In genomic region chr7:42907316-42907715, GRCh38 we compare ENCODE assay signal across 22 cellular contexts. TPM values are rescaled to one million over a fixed set of nuclear protein-coding genes. Genes with fewer than 3 reads are reported as not detected.
DNase-seq lines count a peak whose midpoint lies in the region; ATAC-seq and TF ChIP-seq lines count a peak whose summit lies in the region.
"Had no signal": no experiment of that assay in that cellular context is flagged by ENCODE, and none has a peak within 500 bp of the region (broad histone marks: within the 10 kb centered on the region; RNA-seq: fewer than 3 reads in every experiment).

No MANE protein-coding gene starts in this region.

- in situ Hi-C loops in astrocyte of the cerebellum (cut with HindIII; ENCODE audit: low sequenced_read_pairs) = no loop called here

- no peak for ATAC-seq in stimulated activated naive B cell treated with anti-CD40 and anti-IgM and Interleukin-4, amounts not matched to agents 10 μg/mL and 1 μg/mL and 100 μg/mL, for 72 hours (replicated peaks)
- ATAC-seq: GM23338 had no signal

- TF ChIP-seq CTCF in astrocyte of the cerebellum (IDR thresholded peaks at IDR 0.05; ENCODE audit: low read depth, low read length, missing control alignments) (no peak), fibroblast of the aortic adventitia (IDR thresholded peaks at IDR 0.05; ENCODE audit: insufficient read depth, low read length) (no peak)

- no peak overlapping the region for H3K27ac ChIP-seq in SJCRH30
- H3K27ac ChIP-seq: BLaER1, Peyer's patch, SJSA1 had no signal

- H3K9me3 Mint-ChIP-seq in stimulated activated naive B cell treated with anti-CD40 and anti-IgM and Interleukin-4, amounts not matched to agents 10 μg/mL and 1 μg/mL and 100 μg/mL, for 72 hours = no peaks in the 10 kb centered on the region
- H3K9me3 Mint-ChIP-seq: CD4-positive, alpha-beta T cell; GM23338 had no signal

- 0 out of 2 replicates have a peak, but pooled peaks cover 3% of the 10 kb centered on the region for H3K4me1 ChIP-seq in SJCRH30

- no peak overlapping the region for H3K4me3 ChIP-seq in astrocyte of the cerebellum (ENCODE audit: low read depth, low read length)
- H3K4me3 ChIP-seq in fibroblast of the aortic adventitia (ENCODE audit: low read depth, low read length) = no peak overlapping the region
- no peak overlapping the region for H3K4me3 ChIP-seq in SJCRH30
- H3K4me3 ChIP-seq: BLaER1, GM23338, Peyer's patch, SJSA1 had no signal

- no peaks in the 10 kb centered on the region; the same call in 1 of the 2 replicates for H3K27me3 ChIP-seq in SJCRH30
- H3K27me3 ChIP-seq: BLaER1, Peyer's patch, SJSA1 had no signal

- no peaks in the 10 kb centered on the region for H3K27me3 Mint-ChIP-seq in stimulated activated naive B cell treated with anti-CD40 and anti-IgM and Interleukin-4, amounts not matched to agents 10 μg/mL and 1 μg/mL and 100 μg/mL, for 72 hours
- H3K27me3 Mint-ChIP-seq: CD4-positive, alpha-beta T cell had no signal

- no peak overlapping the region for H3K27ac Mint-ChIP-seq in stimulated activated naive B cell treated with anti-CD40 and anti-IgM and Interleukin-4, amounts not matched to agents 10 μg/mL and 1 μg/mL and 100 μg/mL, for 72 hours
- H3K27ac Mint-ChIP-seq: CD4-positive, alpha-beta T cell had no signal

- H3K9me3 ChIP-seq in SJCRH30 (replicated peaks) = no peaks in the 10 kb centered on the region
- H3K9me3 ChIP-seq: BLaER1, Peyer's patch, SJSA1 had no signal

- no peak overlapping the region for H3K4me3 Mint-ChIP-seq in stimulated activated naive B cell treated with anti-CD40 and anti-IgM and Interleukin-4, amounts not matched to agents 10 μg/mL and 1 μg/mL and 100 μg/mL, for 72 hours
- H3K4me3 Mint-ChIP-seq: CD4-positive, alpha-beta T cell; GM23338 had no signal

- H3K4me1 Mint-ChIP-seq in stimulated activated naive B cell treated with anti-CD40 and anti-IgM and Interleukin-4, amounts not matched to agents 10 μg/mL and 1 μg/mL and 100 μg/mL, for 72 hours = peaks cover 12 to 35% of the 10 kb centered on the region in 2 donors

- peaks cover 3 to 13% of the 10 kb centered on the region in 2 donors for H3K36me3 Mint-ChIP-seq in stimulated activated naive B cell treated with anti-CD40 and anti-IgM and Interleukin-4, amounts not matched to agents 10 μg/mL and 1 μg/mL and 100 μg/mL, for 72 hours

- no peaks in the 10 kb centered on the region for H3K36me3 ChIP-seq in SJCRH30
- H3K36me3 ChIP-seq: Peyer's patch had no signal

- DNase-seq in LHCN-M2 (ENCODE audit: low read depth) = peak; percentile 43
- DNase-seq in astrocyte of the cerebellum (ENCODE audit: low read depth) = peak; percentile 66
- DNase-seq in fibroblast of the aortic adventitia (ENCODE audit: low read depth) = peak; percentile 12
- DNase-seq in renal cortical epithelial cell (ENCODE audit: low read depth) = peak; percentile 50
- no peak for DNase-seq in mesenteric fat pad (ENCODE audit: low spot score)
- DNase-seq in SJCRH30 = no peak
- no peak for DNase-seq in stimulated activated naive B cell treated with anti-CD40 and anti-IgM and Interleukin-4, amounts not matched to agents 10 μg/mL and 1 μg/mL and 100 μg/mL, for 72 hours
- no peak for DNase-seq in NCI-H1436 treated with DMSO at 0.1 percent for 48 hours (lab: John Stamatoyannopoulos, UW)
- DNase-seq: CD4-positive, alpha-beta T cell; COR-L47; DMS79 treated with DMSO at 0.1 percent for 48 hours; HCEC 1CT; KG1; NCI-H1105; NCI-H2029 treated with DMSO at 0.1 percent for 48 hours; NCI-H226; NCI-H510A treated with DMSO at 0.1 percent for 48 hours; NCI-H748 treated with DMSO at 0.1 percent for 48 hours; Peyer's patch had no signal

RNA-seq across cellular contexts. Expression of gene C7orf25, which starts 4.6 kb away (rescaled TPM):
- total RNA-seq in LHCN-M2 (2014; rRNA removed) = 23.0 and 24.4 TPM in 2 replicates
- polyA plus RNA-seq in LHCN-M2 (2012) = 5.0 TPM
- 10.8 and 11.3 TPM in 2 replicates for total RNA-seq in fibroblast of the aortic adventitia (ENCODE audit: low replicate concordance)
- 6.4 and 13.5 TPM in 2 replicates for total RNA-seq in renal cortical epithelial cell
- 5.9 TPM for total RNA-seq in mesenteric fat pad
- 2.4 and 2.8 TPM in 2 replicates for total RNA-seq in SJCRH30 (2014; rRNA removed; shearing (Covaris generic))

RNA-seq across cellular contexts. Expression of gene PSMA2, which starts 24.7 kb away (rescaled TPM):
- total RNA-seq in LHCN-M2 (2014; rRNA removed) (144 and 159 TPM in 2 replicates), fibroblast of the aortic adventitia (ENCODE audit: low replicate concordance) (121 and 133 TPM in 2 replicates), renal cortical epithelial cell (61.6 and 160 TPM in 2 replicates), mesenteric fat pad (77.6 TPM)
- polyA plus RNA-seq in LHCN-M2 (2012) = 128 TPM
- 178 and 199 TPM in 2 replicates for total RNA-seq in SJCRH30 (2014; rRNA removed; shearing (Covaris generic))

RNA-seq across cellular contexts. Expression of gene MRPL32, which starts 24.9 kb away (rescaled TPM):
- 63.5 and 81.4 TPM in 2 replicates for total RNA-seq in LHCN-M2 (2014; rRNA removed)
- polyA plus RNA-seq in LHCN-M2 (2012) = 46.3 TPM
- total RNA-seq in fibroblast of the aortic adventitia (ENCODE audit: low replicate concordance) = 28.4 and 53.1 TPM in 2 replicates
- total RNA-seq in renal cortical epithelial cell = 71.2 and 103 TPM in 2 replicates
- total RNA-seq in mesenteric fat pad = 55.1 TPM
- total RNA-seq in SJCRH30 (2014; rRNA removed; shearing (Covaris generic)) = 68.0 and 79.4 TPM in 2 replicates

Comparison
In these comparisons a context has a peak if more than half of its experiments do, and no peak if none do; other contexts are left out.
1. DNase-seq: peak in LHCN-M2 (single experiment), astrocyte of the cerebellum (single experiment), fibroblast of the aortic adventitia (single experiment) and renal cortical epithelial cell (single experiment); none in mesenteric fat pad (single experiment), SJCRH30 (0 of 2), stimulated activated naive B cell treated with anti-CD40 and anti-IgM and Interleukin-4, amounts not matched to agents 10 μg/mL and 1 μg/mL and 100 μg/mL, for 72 hours (single experiment) and NCI-H1436 treated with DMSO at 0.1 percent for 48 hours (single experiment).